18 cellular contexts compared by ENCODE assay signal in the genomic region with DNA sequence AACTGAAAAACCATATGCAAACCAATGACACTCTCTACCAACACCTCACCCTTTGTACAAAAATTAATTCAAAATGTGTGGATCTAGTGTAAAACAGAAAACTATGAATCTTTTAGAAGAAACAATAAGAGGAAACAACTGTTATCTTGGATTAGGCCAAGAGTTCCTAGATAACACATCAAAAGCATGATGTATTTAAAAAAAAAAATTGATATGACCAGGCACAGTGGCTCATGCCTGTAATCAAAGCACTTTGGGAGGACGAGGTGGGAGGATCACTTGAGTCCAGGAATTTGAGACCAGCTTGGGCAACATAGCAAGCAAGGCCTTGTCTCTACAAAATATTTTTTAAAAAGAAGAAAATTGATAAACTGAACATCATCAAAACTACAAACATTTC.
DNase-seq lines count a peak whose midpoint lies in the region; ATAC-seq and TF ChIP-seq lines count a peak whose summit lies in the region.
"Had no signal": no experiment of that assay in that cellular context is flagged by ENCODE, and none has a peak within 500 bp of the region (broad histone marks: within the 10 kb centered on the region; RNA-seq: fewer than 3 reads in every experiment).

No MANE protein-coding gene starts in this region.

- H3K9me3 Mint-ChIP-seq in natural killer cell treated with Interleukin-12 subunit alpha and Interleukin-12 subunit beta and Interleukin-15 and Interleukin-18, amount 100 ng/mL, for 72 hours, result no peaks in the 10 kb centered on the region
- no peaks in the 10 kb centered on the region for H3K9me3 Mint-ChIP-seq in natural killer cell
- H3K9me3 Mint-ChIP-seq in activated T-cell treated with anti-CD3 and anti-CD28 coated beads, Interleukin-2, amount 50 U/mL, for 24 hours, result no peaks in the 10 kb centered on the region
- H3K9me3 Mint-ChIP-seq: CD8-positive, alpha-beta T cell had no signal

- H3K36me3 Mint-ChIP-seq in natural killer cell treated with Interleukin-12 subunit alpha and Interleukin-12 subunit beta and Interleukin-15 and Interleukin-18, amount 100 ng/mL, for 72 hours, result peaks cover 42% of the 10 kb centered on the region
- H3K36me3 Mint-ChIP-seq in natural killer cell, result peaks cover 8% of the 10 kb centered on the region
- H3K36me3 Mint-ChIP-seq in activated T-cell treated with anti-CD3 and anti-CD28 coated beads, Interleukin-2, amount 50 U/mL, for 24 hours (ENCODE audit: low read depth), result peaks cover 61% of the 10 kb centered on the region

- no peak for ATAC-seq in natural killer cell treated with Interleukin-12 subunit alpha and Interleukin-12 subunit beta and Interleukin-15 and Interleukin-18, amount 100 ng/mL, for 72 hours
- ATAC-seq in natural killer cell (no peak), HG02759 (IDR thresholded peaks at IDR 0.05; ENCODE audit: unreplicated experiment) (no peak)
- ATAC-seq: CD8-positive, alpha-beta T cell; HCT116; HepG2 had no signal

- H3K4me1 Mint-ChIP-seq in natural killer cell treated with Interleukin-12 subunit alpha and Interleukin-12 subunit beta and Interleukin-15 and Interleukin-18, amount 100 ng/mL, for 72 hours (ENCODE audit: low read depth in 2 of 2), result peaks cover 39 to 45% of the 10 kb centered on the region in 2 donors
- H3K4me1 Mint-ChIP-seq in natural killer cell, result peaks cover 20 to 21% of the 10 kb centered on the region in 2 donors
- peaks cover 9% of the 10 kb centered on the region for H3K4me1 Mint-ChIP-seq in activated T-cell treated with anti-CD3 and anti-CD28 coated beads, Interleukin-2, amount 50 U/mL, for 24 hours (ENCODE audit: low read depth)

- DNase-seq in natural killer cell treated with Interleukin-12 subunit alpha and Interleukin-12 subunit beta and Interleukin-15 and Interleukin-18, amount 100 ng/mL, for 72 hours (ENCODE audit: low spot score), result no peak
- DNase-seq in natural killer cell (no peak), dermis microvascular lymphatic vessel endothelial cell (ENCODE audit: low read depth in 2 of 2) (peak; percentile 14 to 87), glomerular endothelial cell (ENCODE audit: extremely low read depth, low read depth, low spot score) (peak; percentile 62), pulmonary artery endothelial cell (ENCODE audit: low read depth, low spot score) (peak; percentile 64), GM19238 (ENCODE audit: insufficient read length, low spot score) (no peak)
- DNase-seq in activated T-cell treated with anti-CD3 and anti-CD28 coated beads, Interleukin-2, amount 50 U/mL, for 24 hours, result no peak
- DNase-seq: 8988T; Calu3; CD8-positive, alpha-beta T cell; DMS79 treated with DMSO at 0.1 percent for 48 hours; GF-D8; GOT3; H7; HFFc6 had no signal

- peak overlapping the region; percentile 75 to 86 for H3K27ac Mint-ChIP-seq in natural killer cell treated with Interleukin-12 subunit alpha and Interleukin-12 subunit beta and Interleukin-15 and Interleukin-18, amount 100 ng/mL, for 72 hours
- peak overlapping the region in 1 of 2 donors; percentile 34 for H3K27ac Mint-ChIP-seq in natural killer cell
- H3K27ac Mint-ChIP-seq in activated T-cell treated with anti-CD3 and anti-CD28 coated beads, Interleukin-2, amount 50 U/mL, for 24 hours, result no peak overlapping the region
- H3K27ac Mint-ChIP-seq: CD8-positive, alpha-beta T cell; HFFc6 had no signal

- no peaks in the 10 kb centered on the region for H3K27me3 Mint-ChIP-seq in natural killer cell treated with Interleukin-12 subunit alpha and Interleukin-12 subunit beta and Interleukin-15 and Interleukin-18, amount 100 ng/mL, for 72 hours
- H3K27me3 Mint-ChIP-seq in natural killer cell (ENCODE audit: low read depth in 2 of 2), result no peaks in the 10 kb centered on the region
- no peaks in the 10 kb centered on the region for H3K27me3 Mint-ChIP-seq in activated T-cell treated with anti-CD3 and anti-CD28 coated beads, Interleukin-2, amount 50 U/mL, for 24 hours

- no peak for TF ChIP-seq CTCF in natural killer cell (IDR thresholded peaks at IDR 0.05)

- H3K4me3 Mint-ChIP-seq in natural killer cell treated with Interleukin-12 subunit alpha and Interleukin-12 subunit beta and Interleukin-15 and Interleukin-18, amount 100 ng/mL, for 72 hours, result no peak overlapping the region
- no peak overlapping the region for H3K4me3 Mint-ChIP-seq in natural killer cell
- no peak overlapping the region for H3K4me3 Mint-ChIP-seq in activated T-cell treated with anti-CD3 and anti-CD28 coated beads, Interleukin-2, amount 50 U/mL, for 24 hours
- H3K4me3 Mint-ChIP-seq: CD8-positive, alpha-beta T cell; HFFc6 had no signal

- intact Hi-C loops in natural killer cell (cut with micrococcal nuclease), result no loop called here

Comparison
In these comparisons a context has a peak if more than half of its experiments do, and no peak if none do; other contexts are left out.
1. DNase-seq: peak in dermis microvascular lymphatic vessel endothelial cell (2 of 2), glomerular endothelial cell (single experiment) and pulmonary artery endothelial cell (single experiment); none in natural killer cell treated with Interleukin-12 subunit alpha and Interleukin-12 subunit beta and Interleukin-15 and Interleukin-18, amount 100 ng/mL, for 72 hours (single experiment), natural killer cell (single experiment), activated T-cell treated with anti-CD3 and anti-CD28 coated beads, Interleukin-2, amount 50 U/mL, for 24 hours (single experiment) and GM19238 (single experiment).